Comparison of ENCODE assay signal across 8 cellular contexts in the genomic region with DNA sequence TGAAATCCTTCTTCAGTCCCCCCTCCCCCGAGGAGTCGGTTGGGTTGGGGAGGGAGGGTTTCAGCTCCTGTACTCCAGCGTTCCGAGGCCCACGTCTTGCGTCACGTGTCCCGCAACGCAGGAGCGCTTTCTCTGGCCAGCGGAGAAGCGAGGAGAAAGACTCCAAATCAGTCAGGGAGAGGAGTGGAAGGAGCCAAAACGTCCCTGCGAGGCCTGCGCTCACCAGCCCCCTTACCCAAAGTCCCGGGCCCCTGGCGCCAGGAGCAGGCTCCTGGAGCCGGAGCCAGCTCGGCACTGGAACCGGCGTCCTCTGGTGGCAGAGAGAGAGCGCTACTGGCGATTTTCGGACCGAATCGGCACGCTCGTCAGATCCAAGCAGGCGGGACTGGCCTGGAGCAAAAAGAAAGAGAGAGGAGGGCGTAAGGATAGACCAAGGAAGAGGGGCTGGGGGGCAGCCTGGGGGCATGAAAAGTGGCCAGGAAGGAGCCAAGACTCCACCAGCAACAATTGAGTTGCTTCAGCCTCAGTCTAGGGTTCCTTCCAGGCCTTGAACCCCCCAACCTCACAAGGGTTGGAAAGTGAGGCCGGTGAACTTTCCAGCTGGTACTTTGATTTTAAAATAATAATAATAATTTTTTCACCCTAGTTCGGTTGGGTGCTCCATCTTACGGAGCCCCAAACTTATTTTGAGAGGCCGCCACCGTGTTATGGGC. TPM values are rescaled to one million over a fixed set of nuclear protein-coding genes. Genes with fewer than 3 reads are reported as not detected.
DNase-seq lines count a peak whose midpoint lies in the region; ATAC-seq and TF ChIP-seq lines count a peak whose summit lies in the region.

A gene (plus strand): TSS at position 158 of the 713 bp plus-strand sequence.

- 35% methylated on average over 35 of the region's 35 CpGs for WGBS in esophagus muscularis mucosa

- peaks cover 9% of the 10 kb centered on the region for H3K4me1 ChIP-seq in CD8-positive, alpha-beta memory T cell (ENCODE audit: insufficient read depth, low read length)
- peaks cover 5 to 56% (median 40%) of the 10 kb centered on the region in 4 donors for H3K4me1 ChIP-seq in esophagus muscularis mucosa
- peaks cover 0 to 6% of the 10 kb centered on the region in 2 donors for H3K4me1 ChIP-seq in mucosa of rectum (ENCODE audit: control insufficient read depth in 2 of 2, insufficient read depth in 2 of 2, low read length in 2 of 2)
- H3K4me1 ChIP-seq in stomach smooth muscle (ENCODE audit: control insufficient read depth, insufficient read depth, low read length): peaks cover 13% of the 10 kb centered on the region

- POLR2A ChIA-PET in CD8-positive, alpha-beta memory T cell (lab: Charles Lee): no interaction called here

- no peak for ATAC-seq in HG03342 (IDR thresholded peaks at IDR 0.05; ENCODE audit: unreplicated experiment)

- no peaks in the 10 kb centered on the region for H3K36me3 Mint-ChIP-seq in CD8-positive, alpha-beta memory T cell

- no peaks in the 10 kb centered on the region for H3K36me3 ChIP-seq in CD8-positive, alpha-beta memory T cell (ENCODE audit: insufficient read depth, low read length)
- H3K36me3 ChIP-seq in esophagus muscularis mucosa: no peaks in the 10 kb centered on the region
- no peaks in the 10 kb centered on the region for H3K36me3 ChIP-seq in mucosa of rectum (ENCODE audit: control insufficient read depth in 2 of 2, insufficient read depth in 2 of 2, low read length in 2 of 2)
- no peaks in the 10 kb centered on the region for H3K36me3 ChIP-seq in stomach smooth muscle (ENCODE audit: control insufficient read depth in 2 of 2, insufficient read depth in 2 of 2, low read length in 2 of 2)

- TF ChIP-seq POLR2A in esophagus muscularis mucosa (IDR thresholded peaks at IDR 0.05; ENCODE audit: low read depth): no peak

- TF ChIP-seq CTCF in LNCAP (IDR thresholded peaks at IDR 0.05) (peak; percentile 70), esophagus muscularis mucosa (IDR thresholded peaks at IDR 0.05) (peak; percentile 50 to 74 (median 60))

- H3K9me3 ChIP-seq in CD8-positive, alpha-beta memory T cell (ENCODE audit: low read length): no peaks in the 10 kb centered on the region
- no peaks in the 10 kb centered on the region for H3K9me3 ChIP-seq in esophagus muscularis mucosa
- no peaks in the 10 kb centered on the region for H3K9me3 ChIP-seq in mucosa of rectum (ENCODE audit: control insufficient read depth in 2 of 2, low read length in 2 of 2)
- H3K9me3 ChIP-seq in stomach smooth muscle (ENCODE audit: control insufficient read depth in 2 of 2, low read length in 2 of 2): no peaks in the 10 kb centered on the region

- CTCF ChIA-PET in CD8-positive, alpha-beta memory T cell (lab: Charles Lee): interaction anchor here (0.7 to 1.8 kb wide), 7 partner anchors 8 to 552 kb away, joined by 3 to 5 read pairs (median 3); no protein-coding TSS in a partner anchor

- H3K4me3 ChIP-seq in CD8-positive, alpha-beta memory T cell (ENCODE audit: low read length): peak within 1 kb of the TSS; percentile 65
- H3K4me3 ChIP-seq in esophagus muscularis mucosa: peak within 1 kb of the TSS; percentile 47 to 60 (median 53)
- H3K4me3 ChIP-seq in mucosa of rectum (ENCODE audit: low read length in 2 of 2): peak within 1 kb of the TSS; percentile 29 to 52
- peak within 1 kb of the TSS; percentile 66 to 71 for H3K4me3 ChIP-seq in stomach smooth muscle (ENCODE audit: low read length in 2 of 2)

- peaks cover 26 to 56% of the 10 kb centered on the region in 2 donors for H3K27me3 Mint-ChIP-seq in CD8-positive, alpha-beta memory T cell

- TF ChIP-seq EP300 in esophagus muscularis mucosa (IDR thresholded peaks at IDR 0.05): no peak

- H3K4me1 Mint-ChIP-seq in CD8-positive, alpha-beta memory T cell: peaks cover 10 to 35% (median 30%) of the 10 kb centered on the region in 3 donors

- H3K27me3 ChIP-seq in CD8-positive, alpha-beta memory T cell (ENCODE audit: insufficient read depth, low read length, poor library complexity, severe bottlenecking): peaks cover 27% of the 10 kb centered on the region
- H3K27me3 ChIP-seq in esophagus muscularis mucosa (peaks cover 0 to 95% (median 25%) of the 10 kb centered on the region in 4 donors), mucosa of rectum (ENCODE audit: control insufficient read depth in 2 of 2, insufficient read depth in 2 of 2, low read length in 2 of 2) (peaks cover 16 to 31% of the 10 kb centered on the region in 2 donors), stomach smooth muscle (ENCODE audit: control insufficient read depth in 1 of 2, insufficient read depth in 2 of 2, low read length in 2 of 2) (peaks cover 35 to 44% of the 10 kb centered on the region in 2 donors)

- no peak within 1 kb of the TSS for H3K27ac ChIP-seq in CD8-positive, alpha-beta memory T cell (ENCODE audit: low read depth, low read length)
- H3K27ac ChIP-seq in esophagus muscularis mucosa (replicated peaks in 1 of 4) (no peak within 1 kb of the TSS), mucosa of rectum (ENCODE audit: low read depth in 2 of 2, low read length in 2 of 2) (no peak within 1 kb of the TSS), stomach smooth muscle (ENCODE audit: low read length) (no peak within 1 kb of the TSS)

- peak within 1 kb of the TSS in 3 of 8 donors; percentile 32 to 88 (median 42) for H3K27ac Mint-ChIP-seq in CD8-positive, alpha-beta memory T cell

- no peaks in the 10 kb centered on the region for H3K9me3 Mint-ChIP-seq in CD8-positive, alpha-beta memory T cell

- peak in 3 of 5 donors; percentile 30 to 63 (median 33) for DNase-seq in CD8-positive, alpha-beta memory T cell
- DNase-seq in activated T-cell treated with anti-CD3 and anti-CD28 coated beads for 4 hours: peak; percentile 22
- DNase-seq in esophagus muscularis mucosa (ENCODE audit: extremely low spot score): no peak
- DNase-seq in NCI-H510A (lab: John Stamatoyannopoulos, UW): no peak

- H3K9ac ChIP-seq in mucosa of rectum (ENCODE audit: low read depth in 1 of 2, low read length in 2 of 2) (no peak within 1 kb of the TSS), stomach smooth muscle (ENCODE audit: low read length in 2 of 2) (peak within 1 kb of the TSS in 1 of 2 donors; percentile 15)

- intact Hi-C loops in esophagus muscularis mucosa (cut with DNase I): loop anchor here (10.0 kb wide), 1 partner anchor 618 kb away; no protein-coding TSS in a partner anchor

- H3K4me3 Mint-ChIP-seq in CD8-positive, alpha-beta memory T cell: peak within 1 kb of the TSS; percentile 86 to 97 (median 95)

RNA-seq across cellular contexts. Expression of the gene that starts here (rescaled TPM):
- total RNA-seq in CD8-positive, alpha-beta memory T cell: 100 to 1,000 TPM; 637 to 666 TPM
- polyA plus RNA-seq in CD8-positive, alpha-beta memory T cell: 218 TPM
- 100 to 1,000 TPM; 679 to 875 (median 782) TPM for total RNA-seq in esophagus muscularis mucosa

Comparison
In these comparisons a context has a peak if more than half of its experiments do, and no peak if none do; other contexts are left out.
1. DNase-seq: peak in CD8-positive, alpha-beta memory T cell (3 of 5) and activated T-cell treated with anti-CD3 and anti-CD28 coated beads for 4 hours (single experiment); none in esophagus muscularis mucosa (single experiment) and NCI-H510A (single experiment).
2. Peak in every context shown above with its lines, with median percentiles within 50 percentile points of each other: H3K4me3 ChIP-seq.